ENCODE assay signal across 8 cellular contexts in the genomic region with DNA sequence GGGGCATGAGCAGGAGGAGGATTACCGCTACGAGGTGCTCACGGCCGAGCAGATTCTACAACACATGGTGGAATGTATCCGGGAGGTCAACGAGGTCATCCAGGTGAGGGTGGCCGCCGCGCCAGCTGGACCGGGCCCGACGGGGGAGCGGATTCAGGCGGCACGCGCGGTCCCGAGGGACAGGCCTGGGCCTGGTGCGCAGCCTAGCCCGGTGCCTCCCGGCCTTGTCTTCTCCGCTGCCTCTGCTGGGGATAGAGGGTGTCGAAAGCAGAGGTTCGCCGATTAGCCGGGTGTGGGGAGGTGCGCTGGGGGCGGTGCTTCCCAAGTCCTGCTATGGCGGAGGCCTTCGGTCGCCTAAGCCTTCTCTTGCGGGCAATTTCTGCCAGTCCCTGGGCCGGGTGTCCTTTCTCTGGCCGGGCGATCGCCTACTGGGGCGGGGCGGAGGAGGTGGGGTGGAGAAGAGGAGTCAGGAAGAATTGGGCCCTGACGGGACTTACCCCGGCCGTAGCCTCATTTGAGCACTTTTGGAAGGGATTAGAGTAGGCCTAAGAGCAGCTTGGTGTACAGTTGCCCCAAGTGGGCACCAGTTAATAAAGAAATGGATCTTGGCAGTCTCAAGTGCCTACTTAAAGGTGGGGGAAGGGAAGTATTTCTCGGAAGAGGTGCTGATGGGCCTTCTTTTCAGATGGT. TPM values are rescaled to one million over a fixed set of nuclear protein-coding genes. Genes with fewer than 3 reads are reported as not detected.
A peak's percentile ranks its signal among the peaks of the same experiment; 100 is the strongest.
DNase-seq lines count a peak whose midpoint lies in the region; ATAC-seq and TF ChIP-seq lines count a peak whose summit lies in the region.

No MANE protein-coding gene starts in this region.

- no peak for TF ChIP-seq CTCF in lower lobe of right lung (IDR thresholded peaks at IDR 0.05)

- no peaks in the 10 kb centered on the region for H3K9me3 ChIP-seq in duodenal mucosa (ENCODE audit: control insufficient read depth in 1 of 2, low read length in 2 of 2)
- H3K9me3 ChIP-seq in lower lobe of right lung = no peaks in the 10 kb centered on the region

- H3K9ac ChIP-seq in duodenal mucosa (ENCODE audit: low read depth in 1 of 2, low read length in 2 of 2) = peak overlapping the region; percentile 97 to 99

- H3K27ac ChIP-seq in duodenal mucosa (ENCODE audit: low read depth, low read length) = peak overlapping the region; percentile 99
- peak overlapping the region; percentile 100 for H3K27ac ChIP-seq in lower lobe of right lung

- peak; percentile 68 for DNase-seq in AG08395 (ENCODE audit: low spot score)
- DNase-seq in NCI-H526 (lab: John Stamatoyannopoulos, UW) = peak; percentile 62 to 78
- peak; percentile 76 to 82 for DNase-seq in activated CD4-positive, alpha-beta T cell treated with anti-CD3 and anti-CD28 coated beads, Interleukin-2, amount 50 U/mL, for 48 hours
- peak; percentile 89 for DNase-seq in lower lobe of right lung
- DNase-seq in stimulated activated CD4-positive, alpha-beta T cell treated with anti-CD3 and anti-CD28 coated beads, TNF-alpha, amount 100 ng/mL, for 24 hours (ENCODE audit: low read depth in 3 of 3) = peak; percentile 59 to 74 (median 60)

- peaks cover 16 to 31% of the 10 kb centered on the region in 2 donors for H3K4me1 ChIP-seq in duodenal mucosa (ENCODE audit: control insufficient read depth in 1 of 2, insufficient read depth in 2 of 2, low read length in 2 of 2)
- peaks cover 55% of the 10 kb centered on the region for H3K4me1 ChIP-seq in lower lobe of right lung

- ATAC-seq in GM19023 (IDR thresholded peaks at IDR 0.05; ENCODE audit: unreplicated experiment) = peak; percentile 35
- peak; percentile 40 for ATAC-seq in HG03196 (IDR thresholded peaks at IDR 0.05; ENCODE audit: unreplicated experiment)
- ATAC-seq in lower lobe of right lung = peak; percentile 62 to 76

- intact Hi-C loops in lower lobe of right lung (cut with DNase I) = no loop called here

- H3K36me3 ChIP-seq in duodenal mucosa (ENCODE audit: control insufficient read depth in 1 of 2, insufficient read depth in 2 of 2, low read length in 2 of 2) = peaks cover 0 to 2% of the 10 kb centered on the region in 2 donors
- H3K36me3 ChIP-seq in lower lobe of right lung = peaks cover 38% of the 10 kb centered on the region

- H3K27me3 ChIP-seq in duodenal mucosa (ENCODE audit: control insufficient read depth in 1 of 2, insufficient read depth in 2 of 2, low read length in 2 of 2) (no peaks in the 10 kb centered on the region), lower lobe of right lung (ENCODE audit: low read depth) (no peaks in the 10 kb centered on the region)

- H3K4me3 ChIP-seq in duodenal mucosa (ENCODE audit: low read depth in 1 of 2, low read length in 2 of 2) (peak overlapping the region; percentile 85 to 98), lower lobe of right lung (peak overlapping the region; percentile 90)

RNA-seq across cellular contexts. Expression of gene ARIH1, which starts 0.9 kb away (rescaled TPM):
- 149 TPM for total RNA-seq in lower lobe of right lung

Comparison
In these comparisons a context has a peak if more than half of its experiments do, and no peak if none do; other contexts are left out.
1. Peak in every context shown above with its lines: DNase-seq, ATAC-seq, H3K4me3 ChIP-seq and H3K27ac ChIP-seq.